In the genomic region with DNA sequence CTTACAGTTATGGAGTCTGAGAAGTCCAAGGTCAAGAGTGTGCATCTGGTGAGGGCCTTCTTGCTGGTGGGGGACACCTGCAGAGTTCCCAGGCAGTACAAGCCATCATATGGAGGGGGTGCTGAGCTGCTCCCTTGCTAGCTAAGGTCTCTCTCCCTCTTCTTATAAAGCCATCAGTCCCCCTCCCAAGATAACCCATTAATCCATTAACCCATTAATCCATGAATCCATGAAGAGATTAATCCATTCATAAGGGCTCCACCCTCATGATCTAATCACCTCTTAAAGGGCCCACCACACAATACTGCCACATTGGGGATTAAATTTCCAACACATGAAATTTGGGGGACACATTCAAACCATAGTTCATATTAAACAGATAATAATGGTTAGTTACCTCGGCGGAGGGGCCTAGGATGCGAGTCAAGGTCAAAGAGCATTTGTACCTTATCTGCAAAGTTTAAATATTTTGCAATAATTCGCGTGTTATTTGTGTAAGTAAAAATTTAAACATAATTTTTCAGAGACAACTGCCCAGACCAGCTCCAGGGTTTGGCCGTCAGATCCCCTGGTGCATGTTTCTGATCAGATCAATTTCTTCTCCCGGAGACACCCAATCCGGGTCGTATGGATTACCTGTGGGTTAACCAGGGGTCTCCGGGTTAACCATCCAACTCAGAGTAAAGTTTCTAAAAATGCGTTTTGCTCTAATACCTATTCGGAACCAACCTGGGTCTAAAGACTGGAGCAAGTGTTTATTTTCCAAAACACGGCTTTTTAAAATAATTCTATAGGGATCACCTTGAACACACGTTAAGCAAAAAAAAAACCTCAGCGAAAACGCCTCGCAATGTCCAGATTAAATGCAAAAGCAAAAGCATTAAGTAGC, we compare ENCODE assay signal across 1 cellular context.
TF ChIP-seq lines count a peak whose summit lies in the region.

No MANE protein-coding gene starts in this region.

TF ChIP-seq in HEK293, 187 proteins besides CTCF, POLR2A, EP300 and RAD21 (continued from another document):
- TF ChIP-seq ZNF423 (tag by site-specific recombination; IDR thresholded peaks at IDR 0.05) = no peak
- TF ChIP-seq, protein P1, sequence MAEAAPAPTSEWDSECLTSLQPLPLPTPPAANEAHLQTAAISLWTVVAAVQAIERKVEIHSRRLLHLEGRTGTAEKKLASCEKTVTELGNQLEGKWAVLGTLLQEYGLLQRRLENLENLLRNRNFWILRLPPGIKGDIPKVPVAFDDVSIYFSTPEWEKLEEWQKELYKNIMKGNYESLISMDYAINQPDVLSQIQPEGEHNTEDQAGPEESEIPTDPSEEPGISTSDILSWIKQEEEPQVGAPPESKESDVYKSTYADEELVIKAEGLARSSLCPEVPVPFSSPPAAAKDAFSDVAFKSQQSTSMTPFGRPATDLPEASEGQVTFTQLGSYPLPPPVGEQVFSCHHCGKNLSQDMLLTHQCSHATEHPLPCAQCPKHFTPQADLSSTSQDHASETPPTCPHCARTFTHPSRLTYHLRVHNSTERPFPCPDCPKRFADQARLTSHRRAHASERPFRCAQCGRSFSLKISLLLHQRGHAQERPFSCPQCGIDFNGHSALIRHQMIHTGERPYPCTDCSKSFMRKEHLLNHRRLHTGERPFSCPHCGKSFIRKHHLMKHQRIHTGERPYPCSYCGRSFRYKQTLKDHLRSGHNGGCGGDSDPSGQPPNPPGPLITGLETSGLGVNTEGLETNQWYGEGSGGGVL (tag by site-specific recombination; IDR thresholded peaks at IDR 0.05) = peak; percentile 71; the same call in 1 of the 2 replicates
- TF ChIP-seq ZNF214 (tag by site-specific recombination; IDR thresholded peaks at IDR 0.05; ENCODE audit: borderline replicate concordance) = no peak
